ENCODE assay signal across 9 cellular contexts in the genomic region with DNA sequence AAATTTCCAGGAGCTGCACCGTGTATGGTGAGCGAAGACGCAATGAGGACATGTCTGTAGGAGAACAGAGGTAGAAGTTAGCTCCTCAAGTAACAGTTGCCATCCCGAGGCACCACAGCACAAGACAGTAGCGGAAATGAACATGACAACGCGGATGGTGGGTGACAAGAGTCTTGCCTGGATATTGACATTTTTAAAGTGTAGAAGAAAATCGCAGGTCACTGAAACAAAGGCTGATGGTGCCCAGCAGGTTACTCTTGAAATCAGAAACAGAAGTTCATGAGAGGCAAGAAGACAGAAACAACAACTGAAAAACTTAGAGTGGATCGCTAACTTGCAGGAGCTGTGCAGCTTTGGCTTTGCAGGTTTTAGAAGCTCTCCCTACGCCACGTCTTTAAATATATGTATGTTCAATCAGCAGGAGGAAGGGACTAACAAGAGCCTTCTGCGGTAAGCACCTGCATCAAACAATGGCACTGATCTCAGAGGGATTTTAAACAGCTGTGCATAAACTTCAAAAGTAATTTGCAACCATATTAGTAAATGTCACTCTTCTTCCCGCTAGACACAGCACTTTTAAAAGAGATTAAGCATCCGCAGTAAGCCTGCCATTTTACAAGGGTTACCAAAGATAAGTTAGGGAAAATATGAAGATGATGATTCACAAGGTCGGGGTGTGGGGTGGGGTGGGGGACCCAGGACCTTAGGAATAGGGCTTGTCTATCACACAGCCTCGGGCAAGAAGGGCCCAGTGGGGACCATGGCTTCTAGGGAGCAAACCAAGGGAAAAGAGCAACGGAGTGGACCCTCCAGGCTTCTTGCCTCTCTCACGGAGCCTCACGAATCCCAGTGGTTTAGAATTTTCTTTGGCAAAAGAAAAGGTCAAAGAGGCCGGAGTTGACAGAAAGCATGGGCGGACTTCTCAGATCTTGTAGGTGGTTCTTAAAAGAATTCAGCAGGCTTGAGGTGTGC. TPM values are rescaled to one million over a fixed set of nuclear protein-coding genes. Genes with fewer than 3 reads are reported as not detected.
A peak's percentile ranks its signal among the peaks of the same experiment; 100 is the strongest.
DNase-seq lines count a peak whose midpoint lies in the region; TF ChIP-seq lines count a peak whose summit lies in the region.
"Had no signal": no experiment of that assay in that cellular context is flagged by ENCODE, and none has a peak within 500 bp of the region (broad histone marks: within the 10 kb centered on the region; RNA-seq: fewer than 3 reads in every experiment).

No MANE protein-coding gene starts in this region.

- no peaks in the 10 kb centered on the region for H3K36me3 ChIP-seq in transverse colon

- 74 to 80% methylated on average over 9 to 21 of the region's 21 CpGs for WGBS in transverse colon (ENCODE audit: low coverage in 1 of 2), 2 donors

- H3K9me3 Mint-ChIP-seq in activated naive CD4-positive, alpha-beta T cell treated with anti-CD3 and anti-CD28 coated beads for 36 hours: no peaks in the 10 kb centered on the region
- no peaks in the 10 kb centered on the region for H3K9me3 Mint-ChIP-seq in immature natural killer cell

- DNase-seq in activated effector memory CD4-positive, alpha-beta T cell treated with anti-CD3 and anti-CD28 coated beads, Interleukin-2, amount 50 U/mL, for 16 hours: peak; percentile 71
- no peak for DNase-seq in activated effector memory CD4-positive, alpha-beta T cell treated with Interleukin-2 at 50 U/mL for 16 hours
- DNase-seq in activated naive CD4-positive, alpha-beta T cell treated with anti-CD3 and anti-CD28 coated beads for 36 hours: peak; percentile 64
- DNase-seq in immature natural killer cell (peak in 2 of 3 donors; percentile 21 to 47), transverse colon (no peak), DMS114 treated with DMSO at 0.1 percent for 48 hours (lab: John Stamatoyannopoulos, UW; ENCODE audit: unreplicated experiment) (no peak), GM19238 (ENCODE audit: insufficient read length, low spot score) (no peak), T-helper 9 cell (no peak)
- DNase-seq: NCI-H1048 had no signal

- peaks cover 0 to 5% (median 0%) of the 10 kb centered on the region in 4 donors for H3K4me1 ChIP-seq in transverse colon

- TF ChIP-seq CTCF in transverse colon (IDR thresholded peaks at IDR 0.05): no peak

- peaks cover 16% of the 10 kb centered on the region for H3K27me3 ChIP-seq in transverse colon

- no peak for TF ChIP-seq POLR2A in transverse colon (IDR thresholded peaks at IDR 0.05)

- intact Hi-C loops in activated naive CD4-positive, alpha-beta T cell treated with anti-CD3 and anti-CD28 coated beads for 36 hours (cut with micrococcal nuclease): loop anchor here (1.0 to 2.0 kb wide), 6 partner anchors 15 to 162 kb away; no protein-coding TSS in a partner anchor
- intact Hi-C loops in transverse colon (cut with DNase I; ENCODE audit: low total_unique reads): no loop called here

- CTCF ChIA-PET in activated naive CD4-positive, alpha-beta T cell treated with anti-CD3 and anti-CD28 coated beads for 36 hours (lab: Charles Lee): interaction anchor here (0.6 to 4.8 kb wide), 15 partner anchors 8 to 177 kb away, joined by 3 to 48 read pairs (median 4); no protein-coding TSS in a partner anchor

- peak overlapping the region in 3 of 4 donors; percentile 25 to 58 (median 56) for H3K27ac ChIP-seq in transverse colon

- H3K4me3 Mint-ChIP-seq in activated naive CD4-positive, alpha-beta T cell treated with anti-CD3 and anti-CD28 coated beads for 36 hours: peak overlapping the region; percentile 79
- H3K4me3 Mint-ChIP-seq in immature natural killer cell: peak overlapping the region; percentile 81 to 95 (median 90)

- in situ Hi-C loops in transverse colon (cut with MboI; ENCODE audit: low pct_ligation_motif_present in 1 of 4, low pct_unique_long_range_greater_than_20kb in 1 of 4, low sequenced_read_pairs in 3 of 4): no loop called here

- peaks cover 46% of the 10 kb centered on the region for H3K36me3 Mint-ChIP-seq in activated naive CD4-positive, alpha-beta T cell treated with anti-CD3 and anti-CD28 coated beads for 36 hours (ENCODE audit: low read depth)
- H3K36me3 Mint-ChIP-seq in immature natural killer cell: peaks cover 3 to 11% (median 5%) of the 10 kb centered on the region in 3 donors

- no peaks in the 10 kb centered on the region for H3K27me3 Mint-ChIP-seq in activated naive CD4-positive, alpha-beta T cell treated with anti-CD3 and anti-CD28 coated beads for 36 hours (ENCODE audit: low read depth)
- peaks cover 0 to 12% (median 0%) of the 10 kb centered on the region in 3 donors for H3K27me3 Mint-ChIP-seq in immature natural killer cell (ENCODE audit: low read depth in 3 of 3)

- H3K27ac Mint-ChIP-seq in activated naive CD4-positive, alpha-beta T cell treated with anti-CD3 and anti-CD28 coated beads for 36 hours: peak overlapping the region; percentile 93
- peak overlapping the region; percentile 88 to 96 (median 92) for H3K27ac Mint-ChIP-seq in immature natural killer cell

- H3K9me3 ChIP-seq in transverse colon: no peaks in the 10 kb centered on the region

- H3K4me1 Mint-ChIP-seq in activated naive CD4-positive, alpha-beta T cell treated with anti-CD3 and anti-CD28 coated beads for 36 hours (ENCODE audit: low read depth): peaks cover 53% of the 10 kb centered on the region
- H3K4me1 Mint-ChIP-seq in immature natural killer cell: peaks cover 86 to 89% of the 10 kb centered on the region in 2 donors

- TF ChIP-seq EP300 in transverse colon (IDR thresholded peaks at IDR 0.05; ENCODE audit: low read depth): no peak

- peak overlapping the region in 1 of 4 donors; percentile 70 for H3K4me3 ChIP-seq in transverse colon

RNA-seq across cellular contexts. Expression of a gene that starts 1.6 kb away (rescaled TPM):
- 10 to 100 TPM; 49.5 to 53.0 TPM for total RNA-seq in activated naive CD4-positive, alpha-beta T cell treated with anti-CD3 and anti-CD28 coated beads for 36 hours
- polyA plus RNA-seq in immature natural killer cell: 10 to 100 TPM; 20.2 to 46.5 (median 36.5) TPM
- 1 to 10 TPM in 2 of 4 donors, under 1 TPM in 2; 0.60 to 2.7 (median 1.2) TPM for total RNA-seq in transverse colon

Comparison
In these comparisons a context has a peak if more than half of its experiments do, and no peak if none do; other contexts are left out.
1. DNase-seq: peak in activated effector memory CD4-positive, alpha-beta T cell treated with anti-CD3 and anti-CD28 coated beads, Interleukin-2, amount 50 U/mL, for 16 hours (single experiment), activated naive CD4-positive, alpha-beta T cell treated with anti-CD3 and anti-CD28 coated beads for 36 hours (single experiment) and immature natural killer cell (2 of 3); none in activated effector memory CD4-positive, alpha-beta T cell treated with Interleukin-2 at 50 U/mL for 16 hours (single experiment), transverse colon (single experiment), DMS114 treated with DMSO at 0.1 percent for 48 hours (single experiment), GM19238 (single experiment) and T-helper 9 cell (single experiment).
2. RNA of a gene that starts 1.6 kb away (total RNA-seq): 49.5 to 53.0 TPM in activated naive CD4-positive, alpha-beta T cell treated with anti-CD3 and anti-CD28 coated beads for 36 hours; 0.60 to 2.7 TPM in transverse colon; every median in the first group is over 10 times any median in the second.